In genomic region chr17:68246271-68247028, GRCh38 we compare ENCODE assay signal across 10 cellular contexts. TPM values are rescaled to one million over a fixed set of nuclear protein-coding genes. Genes with fewer than 3 reads are reported as not detected.
A peak's percentile ranks its signal among the peaks of the same experiment; 100 is the strongest.
DNase-seq lines count a peak whose midpoint lies in the region; ATAC-seq and TF ChIP-seq lines count a peak whose summit lies in the region.
"Had no signal": no experiment of that assay in that cellular context is flagged by ENCODE, and none has a peak within 500 bp of the region (broad histone marks: within the 10 kb centered on the region; RNA-seq: fewer than 3 reads in every experiment).

No MANE protein-coding gene starts in this region.

- no peak for TF ChIP-seq POLR2A in HCT116 (IDR thresholded peaks at IDR 0.05; ENCODE audit: borderline replicate concordance, extremely low read depth, insufficient read depth, insufficient read length)

- no peak for TF ChIP-seq RAD21 in HCT116 (IDR thresholded peaks at IDR 0.05; ENCODE audit: low read depth)

- H3K4me1 Mint-ChIP-seq in naive thymus-derived CD4-positive, alpha-beta T cell, result peaks cover 11 to 52% (median 36%) of the 10 kb centered on the region in 7 donors

- DNase-seq in HCT116 (ENCODE audit: low read depth, low spot score) (no peak), aorta (no peak), NCI-H446 treated with DMSO at 0.1 percent for 48 hours (lab: John Stamatoyannopoulos, UW) (no peak), NCI-H187 treated with DMSO at 0.1 percent for 48 hours (lab: John Stamatoyannopoulos, UW) (no peak)
- no peak for DNase-seq in activated naive CD4-positive, alpha-beta T cell treated with anti-CD3 and anti-CD28 coated beads, Interleukin-2, amount 50 U/mL, for 72 hours (ENCODE audit: low spot score in 2 of 2)
- DNase-seq in naive thymus-derived CD4-positive, alpha-beta T cell, result no peak
- DNase-seq: NCI-H187, occipital lobe had no signal

- H3K27me3 ChIP-seq in HCT116 (ENCODE audit: insufficient read depth, low read length) (no peaks in the 10 kb centered on the region), aorta (ENCODE audit: control insufficient read depth in 1 of 2, insufficient read depth in 2 of 2, low read length in 1 of 2) (no peaks in the 10 kb centered on the region)
- no peaks in the 10 kb centered on the region for H3K27me3 ChIP-seq in naive thymus-derived CD4-positive, alpha-beta T cell (ENCODE audit: control insufficient read depth in 2 of 2, insufficient read depth in 2 of 2, low read length in 2 of 2)

- H3K4me3 ChIP-seq in HCT116 (replicated peaks in 1 of 2; ENCODE audit: low read depth in 1 of 2, low read length in 2 of 2) (peak overlapping the region; percentile 62 to 67), aorta (ENCODE audit: low read length in 2 of 2) (no peak overlapping the region)
- H3K4me3 ChIP-seq in naive thymus-derived CD4-positive, alpha-beta T cell (ENCODE audit: low read length), result no peak overlapping the region

- no peaks in the 10 kb centered on the region for H4K20me1 ChIP-seq in HCT116 (ENCODE audit: insufficient read depth)

- ATAC-seq in HCT116 (no peak), aorta (ENCODE audit: low FRiP score) (no peak), GM21526 (IDR thresholded peaks at IDR 0.05; ENCODE audit: low FRiP score, unreplicated experiment) (no peak)
- ATAC-seq in activated naive CD4-positive, alpha-beta T cell treated with anti-CD3 and anti-CD28 coated beads, Interleukin-2, amount 50 U/mL, for 72 hours, result no peak
- ATAC-seq in naive thymus-derived CD4-positive, alpha-beta T cell, result no peak

- TF ChIP-seq CTCF in C4-2B (conservative IDR thresholded peaks at IDR 0.05) (no peak), HCT116 (IDR thresholded peaks at IDR 0.05 in 2 of 3, conservative IDR thresholded peaks at IDR 0.05 in 1 of 3; ENCODE audit: borderline replicate concordance in 1 of 3, insufficient read depth in 1 of 3, low read depth in 2 of 3, low read length in 2 of 3) (no peak)

- H3K79me2 ChIP-seq in HCT116 (ENCODE audit: insufficient read depth, low read length), result peaks cover 12% of the 10 kb centered on the region

- WGBS in aorta, 2 donors, result 91 to 92% methylated on average over 24 of the region's 24 CpGs

- peaks cover 6 to 12% of the 10 kb centered on the region in 2 donors for H3K36me3 Mint-ChIP-seq in activated naive CD4-positive, alpha-beta T cell treated with anti-CD3 and anti-CD28 coated beads, Interleukin-2, amount 50 U/mL, for 72 hours
- peaks cover 0 to 15% (median 0%) of the 10 kb centered on the region in 5 donors for H3K36me3 Mint-ChIP-seq in naive thymus-derived CD4-positive, alpha-beta T cell

- intact Hi-C loops in HCT116 (cut with micrococcal nuclease), result loop anchor here (1.0 to 5.0 kb wide), 2 partner anchors 41 to 191 kb away; no protein-coding TSS in a partner anchor
- intact Hi-C loops in naive thymus-derived CD4-positive, alpha-beta T cell (cut with micrococcal nuclease), result loop anchor here (1.0 to 5.0 kb wide), 7 partner anchors 8 to 529 kb away; partner anchors contain the start of genes ARSG (in 1 of the 2), KPNA2 (in 1 of the 2), NOL11 (in 1 of the 2) and SLC16A6 (in 1 of the 2)
- intact Hi-C loops in aorta (cut with DNase I), result loop anchor here (5.0 to 10.0 kb wide), 6 partner anchors 39 to 266 kb away; partner anchors contain the start of genes PRKAR1A (in 1 of the 2) and WIPI1 (in 1 of the 2)

- H3K27ac ChIP-seq in C4-2B (peak overlapping the region; percentile 87), HCT116 (ENCODE audit: low read depth, low read length) (peak overlapping the region; percentile 91; the same call in 1 of the 2 replicates), aorta (ENCODE audit: low read depth in 1 of 2, low read length in 2 of 2) (no peak overlapping the region)
- H3K27ac ChIP-seq in naive thymus-derived CD4-positive, alpha-beta T cell (ENCODE audit: low read depth, low read length), result peak overlapping the region; percentile 99

- H3K4me1 ChIP-seq in HCT116 (ENCODE audit: control insufficient read depth in 1 of 2, insufficient read depth in 2 of 2, low read length in 2 of 2) (peaks cover 14 to 29% of the 10 kb centered on the region in 2 experiments; a peak in 3 of 4 replicates), aorta (ENCODE audit: control insufficient read depth in 1 of 2, insufficient read depth in 2 of 2, low read length in 2 of 2) (peaks cover 0 to 2% of the 10 kb centered on the region in 2 donors)
- H3K4me1 ChIP-seq in naive thymus-derived CD4-positive, alpha-beta T cell (ENCODE audit: control insufficient read depth in 2 of 2, insufficient read depth in 2 of 2, low read length in 2 of 2), result peaks cover 17 to 24% of the 10 kb centered on the region in 2 donors

- H3K36me3 ChIP-seq in HCT116 (ENCODE audit: control insufficient read depth in 1 of 2, insufficient read depth in 2 of 2, low read length in 2 of 2), result peaks cover 0 to 6% of the 10 kb centered on the region in 2 experiments; a peak in 3 of 4 replicates
- peaks cover under 1 to 11% (median 11%) of the 10 kb centered on the region in 3 experiments for H3K36me3 ChIP-seq in naive thymus-derived CD4-positive, alpha-beta T cell (ENCODE audit: control insufficient read depth in 2 of 3, insufficient read depth in 3 of 3, low read length in 3 of 3)
- H3K36me3 ChIP-seq in aorta (ENCODE audit: control insufficient read depth in 1 of 2, insufficient read depth in 2 of 2, low read length in 1 of 2), result no peaks in the 10 kb centered on the region

- peak overlapping the region; percentile 78 to 96 (median 92) for H3K4me3 Mint-ChIP-seq in naive thymus-derived CD4-positive, alpha-beta T cell

- no peaks in the 10 kb centered on the region for H3K9me2 ChIP-seq in HCT116 (ENCODE audit: insufficient read depth)

- CTCF ChIA-PET in HCT116 (lab: Charles Lee), result interaction anchor here (0.7 to 2.9 kb wide), 3 partner anchors 74 to 278 kb away, joined by 3 to 9 read pairs (median 3); no protein-coding TSS in a partner anchor
- CTCF ChIA-PET in naive thymus-derived CD4-positive, alpha-beta T cell (lab: Charles Lee), result interaction anchor here (0.8 to 1.2 kb wide), 2 partner anchors 41 to 216 kb away, joined by 4 to 5 read pairs; no protein-coding TSS in a partner anchor

- RAD21 ChIA-PET in HCT116 (lab: Charles Lee; ENCODE audit: low non-redundant PET in 1 of 2, low total read pairs in 2 of 2, uncharacterized antibody in 2 of 2, unreplicated experiment in 2 of 2), result no interaction called here

- peak overlapping the region; percentile 97 to 99 for H3K27ac Mint-ChIP-seq in activated naive CD4-positive, alpha-beta T cell treated with anti-CD3 and anti-CD28 coated beads, Interleukin-2, amount 50 U/mL, for 72 hours
- H3K27ac Mint-ChIP-seq in naive thymus-derived CD4-positive, alpha-beta T cell, result peak overlapping the region; percentile 78 to 99 (median 94)

- BruUV-seq in HCT116 (replicated peaks; lab: Mats Ljungman, UMichigan), result no TSS peak

- H2AFZ ChIP-seq in HCT116 (ENCODE audit: low read depth, low read length, poor library complexity, severe bottlenecking), result no peak overlapping the region

- no peaks in the 10 kb centered on the region for H3K9me3 Mint-ChIP-seq in activated naive CD4-positive, alpha-beta T cell treated with anti-CD3 and anti-CD28 coated beads, Interleukin-2, amount 50 U/mL, for 72 hours
- H3K9me3 Mint-ChIP-seq in naive thymus-derived CD4-positive, alpha-beta T cell, result peaks cover 0 to 6% (median 0%) of the 10 kb centered on the region in 11 donors

- H3K9ac ChIP-seq in HCT116 (ENCODE audit: low read length), result peak overlapping the region; percentile 90

- no peaks in the 10 kb centered on the region for H3K27me3 Mint-ChIP-seq in naive thymus-derived CD4-positive, alpha-beta T cell

- peak overlapping the region; percentile 79 for H3K4me2 ChIP-seq in HCT116 (ENCODE audit: low read length)

- POLR2A ChIA-PET in HCT116 (lab: Charles Lee), result interaction anchor here (1.0 to 1.6 kb wide), 3 partner anchors 14 to 212 kb away, joined by 4 to 6 read pairs (median 6); no protein-coding TSS in a partner anchor
- POLR2A ChIA-PET in naive thymus-derived CD4-positive, alpha-beta T cell (lab: Charles Lee), result interaction anchor here (0.6 to 4.9 kb wide), 16 partner anchors 8 to 428 kb away, joined by 3 to 61 read pairs (median 6); partner anchors contain the start of genes ARSG and SLC16A6

- no peaks in the 10 kb centered on the region for H3K9me3 ChIP-seq in HCT116 (ENCODE audit: control insufficient read depth in 1 of 2, insufficient read depth in 1 of 2, low read depth in 1 of 2, low read length in 2 of 2)
- no peaks in the 10 kb centered on the region for H3K9me3 ChIP-seq in naive thymus-derived CD4-positive, alpha-beta T cell (ENCODE audit: control insufficient read depth in 2 of 3, low read length in 3 of 3)
- H3K9me3 ChIP-seq in aorta (ENCODE audit: control insufficient read depth, low read length), result no peaks in the 10 kb centered on the region

TF ChIP-seq in HCT116, 20 proteins besides CTCF, POLR2A, EP300 and RAD21 (continues in another document):
- TF ChIP-seq ZNF274 (IDR thresholded peaks at IDR 0.05; ENCODE audit: low read depth, low read length), result no peak
- no peak for TF ChIP-seq YY1 (IDR thresholded peaks at IDR 0.05; ENCODE audit: extremely low read depth, insufficient replicate concordance, low read depth, low read length)
- TF ChIP-seq TCF7L2 (IDR thresholded peaks at IDR 0.05; ENCODE audit: borderline replicate concordance, extremely low read depth, insufficient read depth, insufficient read length), result no peak
- TF ChIP-seq EZH2 (IDR thresholded peaks at IDR 0.05), result no peak

RNA-seq across cellular contexts. Expression of gene AMZ2, which starts 1.4 kb away (rescaled TPM):
- total RNA-seq in HCT116 (2021; ENCODE audit: unreplicated experiment) (131 TPM), aorta (10 to 100 TPM; 32.4 to 47.9 TPM)
- 51.8 and 75.7 TPM in 2 replicates for polyA plus RNA-seq in HCT116 (2012)
- 100 to 1,000 TPM; 106 to 113 TPM for total RNA-seq in activated naive CD4-positive, alpha-beta T cell treated with anti-CD3 and anti-CD28 coated beads, Interleukin-2, amount 50 U/mL, for 72 hours
- 10 to 100 TPM; 47.6 to 85.5 (median 73.8) TPM for total RNA-seq in naive thymus-derived CD4-positive, alpha-beta T cell
- 100 to 1,000 TPM in 1 of 2 donors, 10 to 100 TPM in 1; 98.4 to 103 TPM for polyA plus RNA-seq in naive thymus-derived CD4-positive, alpha-beta T cell
- polyA plus RNA-seq in aorta, result 10 to 100 TPM; 51.5 to 75.3 TPM

RNA-seq across cellular contexts. Expression of gene SLC16A6, which starts 44.5 kb away (rescaled TPM):
- total RNA-seq in HCT116 (2021; ENCODE audit: unreplicated experiment), result 4.8 TPM
- 1.1 and 1.3 TPM in 2 replicates for polyA plus RNA-seq in HCT116 (2012)
- total RNA-seq in activated naive CD4-positive, alpha-beta T cell treated with anti-CD3 and anti-CD28 coated beads, Interleukin-2, amount 50 U/mL, for 72 hours, result 1 to 10 TPM in 1 of 2 donors, under 1 TPM in 1; 0.39 to 2.4 TPM
- 10 to 100 TPM in 1 of 5 experiments, 1 to 10 TPM in 4; 4.0 to 12.5 (median 6.8) TPM for total RNA-seq in naive thymus-derived CD4-positive, alpha-beta T cell
- polyA plus RNA-seq in naive thymus-derived CD4-positive, alpha-beta T cell, result 1 to 10 TPM in 1 of 2 donors, under 1 TPM in 1; 0.74 to 1.1 TPM
- 1 to 10 TPM in 1 of 2 donors, under 1 TPM in 1; 0.51 to 5.4 TPM for total RNA-seq in aorta
- under 1 TPM in 1 of 2 donors, not detected in 1; 0.38 TPM for polyA plus RNA-seq in aorta

RNA-seq across cellular contexts. Expression of gene ARSG, which starts 44.8 kb away (rescaled TPM):
- total RNA-seq in HCT116 (2021; ENCODE audit: unreplicated experiment) (17.1 TPM), aorta (1 to 10 TPM; 3.8 to 5.4 TPM)
- polyA plus RNA-seq in HCT116 (2012), result 5.4 and 6.1 TPM in 2 replicates
- 10 to 100 TPM in 1 of 2 donors, 1 to 10 TPM in 1; 1.8 to 12.1 TPM for total RNA-seq in activated naive CD4-positive, alpha-beta T cell treated with anti-CD3 and anti-CD28 coated beads, Interleukin-2, amount 50 U/mL, for 72 hours
- 10 to 100 TPM in 4 of 5 experiments, 1 to 10 TPM in 1; 7.3 to 20.0 (median 13.2) TPM for total RNA-seq in naive thymus-derived CD4-positive, alpha-beta T cell
- polyA plus RNA-seq in naive thymus-derived CD4-positive, alpha-beta T cell, result 1 to 10 TPM; 7.9 to 8.5 TPM
- 1 to 10 TPM in 1 of 2 donors, under 1 TPM in 1; 0.88 to 7.1 TPM for polyA plus RNA-seq in aorta

Comparison
In these comparisons a context has a peak if more than half of its experiments do, and no peak if none do; other contexts are left out.
1. H3K27ac ChIP-seq: peak in C4-2B (single experiment), HCT116 (single experiment) and naive thymus-derived CD4-positive, alpha-beta T cell (single experiment); none in aorta (0 of 2).
2. H3K4me3 ChIP-seq: peak in HCT116 (2 of 2); none in naive thymus-derived CD4-positive, alpha-beta T cell (single experiment) and aorta (0 of 2).